In genomic region chr12:96061864-96062453, GRCh38 we compare ENCODE assay signal across 8 cellular contexts. TPM values are rescaled to one million over a fixed set of nuclear protein-coding genes. Genes with fewer than 3 reads are reported as not detected.
DNase-seq lines count a peak whose midpoint lies in the region; ATAC-seq and TF ChIP-seq lines count a peak whose summit lies in the region.

No MANE protein-coding gene starts in this region.

- CTCF ChIA-PET in AG04450 (lab: Charles Lee) = interaction anchor here (0.5 to 7.7 kb wide), 14 partner anchors 11 to 486 kb away, joined by 3 to 158 read pairs (median 3); no protein-coding TSS in a partner anchor

- ATAC-seq in GM18517 (IDR thresholded peaks at IDR 0.05; ENCODE audit: unreplicated experiment) (peak; percentile 88), HG03135 (IDR thresholded peaks at IDR 0.05; ENCODE audit: unreplicated experiment) (peak; percentile 67), lung (ENCODE audit: insufficient read depth, low FRiP score) (peak; percentile 79)

- H3K27me3 ChIP-seq in AG04450 (ENCODE audit: control insufficient read depth, insufficient read depth, low read length) = no peaks in the 10 kb centered on the region
- H3K27me3 ChIP-seq in lung (ENCODE audit: control insufficient read depth, insufficient read depth) = no peaks in the 10 kb centered on the region

- peak; percentile 84 for TF ChIP-seq CTCF in AG04450 (IDR thresholded peaks at IDR 0.05; ENCODE audit: low read depth, low read length)
- peak; percentile 86 for TF ChIP-seq CTCF in lung (IDR thresholded peaks at IDR 0.05; ENCODE audit: control extremely low read depth, extremely low read depth)

- WGBS in lung, 2 donors = 36 to 39% methylated on average over 4 of the region's 4 CpGs

- H3K27ac ChIP-seq in AG04450 (ENCODE audit: low read depth, low read length) = no peak overlapping the region
- H3K27ac ChIP-seq in lung (ENCODE audit: low read depth in 1 of 2, low read length in 1 of 2) = no peak overlapping the region

- POLR2A ChIA-PET in AG04450 (lab: Yijun Ruan, JAX) = no interaction called here

- H3K36me3 ChIP-seq in lung (ENCODE audit: control insufficient read depth in 2 of 2, insufficient read depth in 2 of 2, low read length in 2 of 2) = no peaks in the 10 kb centered on the region

- no peak overlapping the region for H3K4me3 ChIP-seq in AG04450 (ENCODE audit: low read depth, low read length)
- no peak overlapping the region for H3K4me3 ChIP-seq in lung

- H3K9me3 ChIP-seq in AG04450 (ENCODE audit: control insufficient read depth, insufficient read depth, low read length) (peaks cover 2% of the 10 kb centered on the region), lung (ENCODE audit: control insufficient read depth in 2 of 2, insufficient read depth in 1 of 2, low read length in 1 of 2) (no peaks in the 10 kb centered on the region)

- DNase-seq in AG04450 (ENCODE audit: low read depth, low spot score) (peak; percentile 69), NCI-H446 (lab: John Stamatoyannopoulos, UW) (peak; percentile 49 to 82), dedifferentiated amniotic fluid mesenchymal stem cell (ENCODE audit: extremely low spot score) (peak; percentile 90), lung (ENCODE audit: low spot score) (peak; percentile 74)
- DNase-seq in activated CD4-positive, alpha-beta T cell treated with anti-CD3 and anti-CD28 coated beads for 48 hours = peak; percentile 84
- peak; percentile 51 for DNase-seq in stimulated activated CD8-positive, alpha-beta memory T cell treated with anti-CD3 and anti-CD28 coated beads, Interleukin-15, amount 100 ng/mL, for 1 hour (ENCODE audit: low read depth)

- H3K4me1 ChIP-seq in lung (ENCODE audit: control insufficient read depth in 2 of 2, insufficient read depth in 2 of 2, low read length in 2 of 2) = no peaks in the 10 kb centered on the region

RNA-seq across cellular contexts. Expression of gene LTA4H, which starts 26.6 kb away (rescaled TPM):
- polyA plus RNA-seq in AG04450 (2011; rRNA removed) (77.2 and 93.6 TPM in 2 replicates), lung (100 to 1,000 TPM; 145 to 176 TPM)
- polyA minus RNA-seq in AG04450 (2011; rRNA and poly(A)+ RNA removed) = 31.4 and 45.6 TPM in 2 replicates
- 100 to 1,000 TPM; 168 to 262 TPM for total RNA-seq in lung
